8 cellular contexts compared by ENCODE assay signal in genomic region chr15:67840747-67841634, GRCh38. TPM values are rescaled to one million over a fixed set of nuclear protein-coding genes. Genes with fewer than 3 reads are reported as not detected.
DNase-seq lines count a peak whose midpoint lies in the region; ATAC-seq and TF ChIP-seq lines count a peak whose summit lies in the region.

No MANE protein-coding gene starts in this region.

- ATAC-seq in activated T-cell treated with anti-CD3 and anti-CD28 coated beads, Interleukin-2, amount 50 U/mL, for 4 hours, result no peak
- peak in 3 of 4 donors; percentile 10 to 28 (median 27) for ATAC-seq in heart left ventricle
- no peak for ATAC-seq in HG03469 (IDR thresholded peaks at IDR 0.05; ENCODE audit: unreplicated experiment)
- ATAC-seq in HG02852 (IDR thresholded peaks at IDR 0.05; ENCODE audit: unreplicated experiment), result no peak
- ATAC-seq in HG02938 (IDR thresholded peaks at IDR 0.05; ENCODE audit: unreplicated experiment), result no peak

- H3K36me3 ChIP-seq in ES-I3 (ENCODE audit: insufficient read depth, low read length) (no peaks in the 10 kb centered on the region), heart left ventricle (no peaks in the 10 kb centered on the region)

- H3K4me3 Mint-ChIP-seq in activated T-cell treated with anti-CD3 and anti-CD28 coated beads, Interleukin-2, amount 50 U/mL, for 4 hours, result peak overlapping the region; percentile 88
- H3K4me3 Mint-ChIP-seq in progenitor cell of endocrine pancreas (ENCODE audit: low read depth), result peak overlapping the region; percentile 93

- H3K9ac ChIP-seq in ES-I3 (ENCODE audit: low read depth, low read length), result peak overlapping the region; percentile 92

- intact Hi-C loops in heart left ventricle (cut with DNase I), result no loop called here

- H3K4me1 ChIP-seq in ES-I3 (ENCODE audit: insufficient read depth, low read length), result peaks cover 27% of the 10 kb centered on the region; the same call in 1 of the 2 replicates
- H3K4me1 ChIP-seq in heart left ventricle, result peaks cover 0 to 28% (median 20%) of the 10 kb centered on the region in 12 donors

- DNase-seq in Kasumi-1 (lab: John Stamatoyannopoulos, UW), result peak; percentile 49 to 53
- no peak for DNase-seq in activated T-cell treated with anti-CD3 and anti-CD28 coated beads, Interleukin-2, amount 50 U/mL, for 4 hours
- peak in 1 of 5 donors; percentile 49 for DNase-seq in heart left ventricle
- DNase-seq in progenitor cell of endocrine pancreas (ENCODE audit: low spot score, unreplicated experiment), result no peak

- TF ChIP-seq CTCF in heart left ventricle (IDR thresholded peaks at IDR 0.05) (no peak), progenitor cell of endocrine pancreas (IDR thresholded peaks at IDR 0.05; ENCODE audit: unreplicated experiment) (no peak)

- H3K9me3 ChIP-seq in ES-I3 (ENCODE audit: control insufficient read depth, insufficient read depth, low read length) (no peaks in the 10 kb centered on the region), heart left ventricle (no peaks in the 10 kb centered on the region)

- 9 to 13% (median 10%) methylated on average over 20 of the region's 20 CpGs for WGBS in heart left ventricle, 4 donors

- H3K4me3 ChIP-seq in heart left ventricle, result peak overlapping the region; percentile 56 to 97 (median 88)

- H3K27ac ChIP-seq in heart left ventricle, result peak overlapping the region; percentile 85 to 99 (median 95)

- peaks cover 4% of the 10 kb centered on the region for H3K27me3 Mint-ChIP-seq in activated T-cell treated with anti-CD3 and anti-CD28 coated beads, Interleukin-2, amount 50 U/mL, for 4 hours (ENCODE audit: low read depth)
- H3K27me3 Mint-ChIP-seq in progenitor cell of endocrine pancreas, result peaks cover 28% of the 10 kb centered on the region

- peak overlapping the region; percentile 100 for H3K27ac Mint-ChIP-seq in progenitor cell of endocrine pancreas

- TF ChIP-seq POLR2A in heart left ventricle (IDR thresholded peaks at IDR 0.05), result no peak

- peaks cover 25% of the 10 kb centered on the region for H3K4me1 Mint-ChIP-seq in activated T-cell treated with anti-CD3 and anti-CD28 coated beads, Interleukin-2, amount 50 U/mL, for 4 hours (ENCODE audit: low read depth)
- peaks cover 26% of the 10 kb centered on the region for H3K4me1 Mint-ChIP-seq in progenitor cell of endocrine pancreas (ENCODE audit: low read depth)

- H3K36me3 Mint-ChIP-seq in activated T-cell treated with anti-CD3 and anti-CD28 coated beads, Interleukin-2, amount 50 U/mL, for 4 hours (ENCODE audit: insufficient read depth), result no peaks in the 10 kb centered on the region
- H3K36me3 Mint-ChIP-seq in progenitor cell of endocrine pancreas (ENCODE audit: insufficient read depth), result peaks cover 2% of the 10 kb centered on the region

- H3K27me3 ChIP-seq in heart left ventricle, result peaks cover 0 to 3% (median under 1%) of the 10 kb centered on the region in 9 donors

- H3K9me3 Mint-ChIP-seq in activated T-cell treated with anti-CD3 and anti-CD28 coated beads, Interleukin-2, amount 50 U/mL, for 4 hours, result no peaks in the 10 kb centered on the region
- H3K9me3 Mint-ChIP-seq in progenitor cell of endocrine pancreas (ENCODE audit: low read depth), result no peaks in the 10 kb centered on the region

RNA-seq across cellular contexts. Expression of gene RNU6-1, which starts 1.1 kb away (rescaled TPM):
- not detected for total RNA-seq in activated T-cell treated with anti-CD3 and anti-CD28 coated beads, Interleukin-2, amount 50 U/mL, for 4 hours
- total RNA-seq in heart left ventricle (not detected), progenitor cell of endocrine pancreas (not detected in 2 replicates)
- polyA plus RNA-seq in heart left ventricle, result not detected

RNA-seq across cellular contexts. Expression of gene SKOR1, which starts 15.7 kb away (rescaled TPM):
- total RNA-seq in activated T-cell treated with anti-CD3 and anti-CD28 coated beads, Interleukin-2, amount 50 U/mL, for 4 hours, result under 1 TPM; 0.15 to 0.34 (median 0.33) TPM
- total RNA-seq in heart left ventricle, result under 1 TPM in 7 of 9 donors, not detected in 2; 0.07 to 0.27 (median 0.18) TPM
- polyA plus RNA-seq in heart left ventricle, result under 1 TPM; 0.23 to 0.26 TPM
- total RNA-seq in progenitor cell of endocrine pancreas, result 0.60 and 0.75 TPM in 2 replicates

Comparison
In these comparisons a context has a peak if more than half of its experiments do, and no peak if none do; other contexts are left out.
1. DNase-seq: peak in Kasumi-1 (2 of 2); none in activated T-cell treated with anti-CD3 and anti-CD28 coated beads, Interleukin-2, amount 50 U/mL, for 4 hours (single experiment) and progenitor cell of endocrine pancreas (single experiment).
2. ATAC-seq: peak in heart left ventricle (3 of 4); none in activated T-cell treated with anti-CD3 and anti-CD28 coated beads, Interleukin-2, amount 50 U/mL, for 4 hours (0 of 2), HG03469 (single experiment), HG02852 (single experiment) and HG02938 (single experiment).